Comparison of ENCODE assay signal across 19 cellular contexts in genomic region chr4:99408346-99408745, GRCh38. TPM values are rescaled to one million over a fixed set of nuclear protein-coding genes. Genes with fewer than 3 reads are reported as not detected.
A peak's percentile ranks its signal among the peaks of the same experiment; 100 is the strongest.
DNase-seq lines count a peak whose midpoint lies in the region; ATAC-seq and TF ChIP-seq lines count a peak whose summit lies in the region.
"Had no signal": no experiment of that assay in that cellular context is flagged by ENCODE, and none has a peak within 500 bp of the region (broad histone marks: within the 10 kb centered on the region; RNA-seq: fewer than 3 reads in every experiment).

No MANE protein-coding gene starts in this region.

- no peaks in the 10 kb centered on the region for H3K4me1 Mint-ChIP-seq in CD8-positive, alpha-beta T cell (ENCODE audit: low read depth)

- H3K4me1 ChIP-seq in stomach smooth muscle (ENCODE audit: control insufficient read depth, insufficient read depth, low read length): peaks cover 4% of the 10 kb centered on the region
- no peaks in the 10 kb centered on the region for H3K4me1 ChIP-seq in CD8-positive, alpha-beta T cell (ENCODE audit: insufficient read depth, low read length)

- ATAC-seq in CD8-positive, alpha-beta T cell: no peak
- ATAC-seq in GM18909 (IDR thresholded peaks at IDR 0.05; ENCODE audit: poor library complexity, unreplicated experiment): no peak

- H3K4me3 Mint-ChIP-seq in CD8-positive, alpha-beta T cell: no peak overlapping the region
- H3K4me3 Mint-ChIP-seq: CD8-positive, alpha-beta memory T cell had no signal

- H3K27me3 Mint-ChIP-seq in CD8-positive, alpha-beta T cell (ENCODE audit: low read depth): no peaks in the 10 kb centered on the region
- H3K27me3 Mint-ChIP-seq: CD8-positive, alpha-beta memory T cell had no signal

- CTCF ChIA-PET in CD8-positive, alpha-beta T cell (lab: Charles Lee): no interaction called here

- no peaks in the 10 kb centered on the region for H3K36me3 ChIP-seq in stomach smooth muscle (ENCODE audit: control insufficient read depth in 2 of 2, insufficient read depth in 2 of 2, low read length in 2 of 2)
- H3K36me3 ChIP-seq in CD8-positive, alpha-beta T cell (ENCODE audit: insufficient read depth, low read length): no peaks in the 10 kb centered on the region
- H3K36me3 ChIP-seq: BLaER1 treated with 17β-estradiol and CSF1 and Interleukin-3, amounts not matched to agents 10 nM and 100 nM had no signal

- H3K27me3 ChIP-seq in stomach smooth muscle (ENCODE audit: control insufficient read depth in 1 of 2, insufficient read depth in 2 of 2, low read length in 2 of 2): no peaks in the 10 kb centered on the region
- H3K27me3 ChIP-seq in CD8-positive, alpha-beta T cell (ENCODE audit: insufficient read depth, low read length): no peaks in the 10 kb centered on the region
- H3K27me3 ChIP-seq: BLaER1 treated with 17β-estradiol and CSF1 and Interleukin-3, amounts not matched to agents 10 nM and 100 nM had no signal

- TF ChIP-seq CTCF in VCaP (conservative IDR thresholded peaks at IDR 0.05): no peak
- no peak for TF ChIP-seq CTCF in cardiac fibroblast (IDR thresholded peaks at IDR 0.05; ENCODE audit: low read depth, low read length)
- no peak for TF ChIP-seq CTCF in fibroblast of the aortic adventitia (IDR thresholded peaks at IDR 0.05; ENCODE audit: insufficient read depth, low read length)
- no peak for TF ChIP-seq CTCF in CD8-positive, alpha-beta T cell (IDR thresholded peaks at IDR 0.05)

- DNase-seq in cardiac fibroblast (ENCODE audit: low read depth in 2 of 2): peak; percentile 26 to 43
- peak; percentile 73 for DNase-seq in fibroblast of the aortic adventitia (ENCODE audit: low read depth)
- DNase-seq in GOT3 (lab: John Stamatoyannopoulos, UW): no peak
- DNase-seq in CD8-positive, alpha-beta T cell: no peak
- DNase-seq: CD8-positive, alpha-beta memory T cell; KBM-7; NCI-H1694 treated with DMSO at 0.1 percent for 48 hours; NCI-H2107; NCI-H510A; NCI-H774; OCI-M1; SIG-M5 had no signal

- intact Hi-C loops in CD8-positive, alpha-beta T cell (cut with DNase I, micrococcal nuclease): loop anchor here in 1 of 2 experiments (5.0 kb wide), 1 partner anchor 471 kb away; no protein-coding TSS in a partner anchor

- POLR2A ChIA-PET in CD8-positive, alpha-beta T cell (lab: Charles Lee): no interaction called here

- H3K36me3 Mint-ChIP-seq in CD8-positive, alpha-beta T cell: no peaks in the 10 kb centered on the region
- H3K36me3 Mint-ChIP-seq: CD8-positive, alpha-beta memory T cell had no signal

- no peaks in the 10 kb centered on the region for H3K9me3 ChIP-seq in stomach smooth muscle (ENCODE audit: control insufficient read depth in 2 of 2, low read length in 2 of 2)
- H3K9me3 ChIP-seq in CD8-positive, alpha-beta T cell (ENCODE audit: low read length): no peaks in the 10 kb centered on the region
- H3K9me3 ChIP-seq: BLaER1 treated with 17β-estradiol and CSF1 and Interleukin-3, amounts not matched to agents 10 nM and 100 nM had no signal

- H3K4me3 ChIP-seq in cardiac fibroblast (replicated peaks in 1 of 2; ENCODE audit: low read depth in 2 of 2, low read length in 2 of 2): no peak overlapping the region
- H3K4me3 ChIP-seq in fibroblast of the aortic adventitia (ENCODE audit: low read depth, low read length): no peak overlapping the region
- H3K4me3 ChIP-seq in stomach smooth muscle (ENCODE audit: low read length in 2 of 2): no peak overlapping the region
- no peak overlapping the region for H3K4me3 ChIP-seq in CD8-positive, alpha-beta T cell (ENCODE audit: low read depth, low read length)
- H3K4me3 ChIP-seq: BLaER1 treated with 17β-estradiol and CSF1 and Interleukin-3, amounts not matched to agents 10 nM and 100 nM had no signal

- H3K9me3 Mint-ChIP-seq in CD8-positive, alpha-beta T cell: no peaks in the 10 kb centered on the region
- H3K9me3 Mint-ChIP-seq: CD8-positive, alpha-beta memory T cell had no signal

- H3K27ac ChIP-seq in VCaP: peak overlapping the region; percentile 16; the same call in 1 of the 2 replicates
- peak overlapping the region; percentile 3 for H3K27ac ChIP-seq in stomach smooth muscle (ENCODE audit: low read length)
- H3K27ac ChIP-seq in CD8-positive, alpha-beta T cell (ENCODE audit: low read depth, low read length): no peak overlapping the region
- H3K27ac ChIP-seq: BLaER1 treated with 17β-estradiol and CSF1 and Interleukin-3, amounts not matched to agents 10 nM and 100 nM had no signal

- no peak overlapping the region for H3K9ac ChIP-seq in stomach smooth muscle (ENCODE audit: low read length in 2 of 2)
- H3K9ac ChIP-seq: BLaER1 treated with 17β-estradiol and CSF1 and Interleukin-3, amounts not matched to agents 10 nM and 100 nM had no signal

- no peak overlapping the region for H3K27ac Mint-ChIP-seq in CD8-positive, alpha-beta T cell
- H3K27ac Mint-ChIP-seq: CD8-positive, alpha-beta memory T cell had no signal

RNA-seq across cellular contexts. Expression of gene ADH7, which starts 26.8 kb away (rescaled TPM):
- 0.09 TPM in 1 of 2 replicates, not detected in the other for total RNA-seq in fibroblast of the aortic adventitia (ENCODE audit: low replicate concordance)
- not detected for total RNA-seq in CD8-positive, alpha-beta T cell
- total RNA-seq: A673; CD8-positive, alpha-beta memory T cell; H1; RPMI7951 had no signal

RNA-seq across cellular contexts. Expression of gene ADH1C, which starts 55.8 kb away (rescaled TPM):
- 1.4 and 24.3 TPM in 2 replicates for total RNA-seq in fibroblast of the aortic adventitia (ENCODE audit: low replicate concordance)
- not detected for total RNA-seq in CD8-positive, alpha-beta T cell
- total RNA-seq: A673; CD8-positive, alpha-beta memory T cell; H1 had no signal

Comparison
In these comparisons a context has a peak if more than half of its experiments do, and no peak if none do; other contexts are left out.
1. DNase-seq: peak in cardiac fibroblast (2 of 2) and fibroblast of the aortic adventitia (single experiment); none in GOT3 (single experiment) and CD8-positive, alpha-beta T cell (0 of 7).